Comparison of ENCODE assay signal across 1 cellular context in genomic region chr1:41515131-41515678, GRCh38.
TF ChIP-seq lines count a peak whose summit lies in the region.

No MANE protein-coding gene starts in this region.

TF ChIP-seq in HCT116, 20 proteins besides CTCF, POLR2A, EP300 and RAD21 (continued from another document):
- TF ChIP-seq REST (IDR thresholded peaks at IDR 0.05; ENCODE audit: low read depth), result no peak
